In genomic region chr12:124636138-124636968, GRCh38 we compare ENCODE assay signal across 8 cellular contexts.
DNase-seq lines count a peak whose midpoint lies in the region; ATAC-seq and TF ChIP-seq lines count a peak whose summit lies in the region.

No MANE protein-coding gene starts in this region.

- no peak for TF ChIP-seq CTCF in Calu3 (IDR thresholded peaks at IDR 0.05; ENCODE audit: unreplicated experiment)
- TF ChIP-seq CTCF in nephron progenitor cell (IDR thresholded peaks at IDR 0.05) = no peak

- BruUV-seq in Calu3 (replicated peaks; lab: Mats Ljungman, UMichigan) = TSS peak; percentile 82

- H3K9me3 Mint-ChIP-seq in Calu3 (ENCODE audit: low read depth, unreplicated experiment) (peaks cover 5% of the 10 kb centered on the region), nephron progenitor cell (peaks cover 3% of the 10 kb centered on the region)
- H3K9me3 Mint-ChIP-seq in activated naive CD4-positive, alpha-beta T cell treated with anti-CD3 and anti-CD28 coated beads for 36 hours = no peaks in the 10 kb centered on the region

- H3K27me3 Mint-ChIP-seq in Calu3 (ENCODE audit: unreplicated experiment) (no peaks in the 10 kb centered on the region), nephron progenitor cell (ENCODE audit: low read depth, poor library complexity) (peaks cover 27% of the 10 kb centered on the region)
- H3K27me3 Mint-ChIP-seq in activated naive CD4-positive, alpha-beta T cell treated with anti-CD3 and anti-CD28 coated beads for 36 hours (ENCODE audit: low read depth) = no peaks in the 10 kb centered on the region

- CTCF ChIA-PET in Calu3 (lab: Charles Lee) = interaction anchor here (0.9 kb wide), 1 partner anchor 10 kb away, joined by 3 read pairs; no protein-coding TSS in a partner anchor
- CTCF ChIA-PET in activated naive CD4-positive, alpha-beta T cell treated with anti-CD3 and anti-CD28 coated beads for 36 hours (lab: Charles Lee) = interaction anchor here (1.1 kb wide), 1 partner anchor 15 kb away, joined by 3 read pairs; no protein-coding TSS in a partner anchor

- H3K27ac Mint-ChIP-seq in Calu3 (ENCODE audit: unreplicated experiment) = peak overlapping the region; percentile 21
- H3K27ac Mint-ChIP-seq in activated naive CD4-positive, alpha-beta T cell treated with anti-CD3 and anti-CD28 coated beads for 36 hours = no peak overlapping the region
- H3K27ac Mint-ChIP-seq in nephron progenitor cell = no peak overlapping the region

- intact Hi-C loops in Calu3 (cut with micrococcal nuclease; ENCODE audit: unreplicated experiment) = no loop called here
- intact Hi-C loops in activated naive CD4-positive, alpha-beta T cell treated with anti-CD3 and anti-CD28 coated beads for 36 hours (cut with micrococcal nuclease) = loop anchor here (1.0 kb wide), 6 partner anchors 27 to 183 kb away; no protein-coding TSS in a partner anchor

- H3K36me3 Mint-ChIP-seq in Calu3 (ENCODE audit: insufficient read depth, unreplicated experiment) = peaks cover 14% of the 10 kb centered on the region
- H3K36me3 Mint-ChIP-seq in activated naive CD4-positive, alpha-beta T cell treated with anti-CD3 and anti-CD28 coated beads for 36 hours (ENCODE audit: low read depth) = no peaks in the 10 kb centered on the region
- no peaks in the 10 kb centered on the region for H3K36me3 Mint-ChIP-seq in nephron progenitor cell (ENCODE audit: low read depth)

- no peak overlapping the region for H3K4me3 Mint-ChIP-seq in Calu3 (ENCODE audit: low read depth, unreplicated experiment)
- H3K4me3 Mint-ChIP-seq in activated naive CD4-positive, alpha-beta T cell treated with anti-CD3 and anti-CD28 coated beads for 36 hours = no peak overlapping the region
- H3K4me3 Mint-ChIP-seq in nephron progenitor cell = no peak overlapping the region

- ATAC-seq in HG03175 (IDR thresholded peaks at IDR 0.05; ENCODE audit: unreplicated experiment) = no peak

- peak; percentile 65 for DNase-seq in Calu3
- DNase-seq in OCI-M1 (lab: John Stamatoyannopoulos, UW) = peak; percentile 88
- DNase-seq in activated naive CD4-positive, alpha-beta T cell treated with anti-CD3 and anti-CD28 coated beads for 36 hours = peak; percentile 89
- peak; percentile 89 for DNase-seq in myocyte (ENCODE audit: low read depth)
- DNase-seq in nephron progenitor cell = no peak
- no peak for DNase-seq in putamen (ENCODE audit: low spot score)
- no peak for DNase-seq in NCI-H2029 (lab: John Stamatoyannopoulos, UW)

- H3K4me1 Mint-ChIP-seq in Calu3 (ENCODE audit: low read depth, unreplicated experiment) (peaks cover 54% of the 10 kb centered on the region), nephron progenitor cell (peaks cover 37% of the 10 kb centered on the region)
- H3K4me1 Mint-ChIP-seq in activated naive CD4-positive, alpha-beta T cell treated with anti-CD3 and anti-CD28 coated beads for 36 hours (ENCODE audit: low read depth) = peaks cover 20% of the 10 kb centered on the region

Comparison
In these comparisons a context has a peak if more than half of its experiments do, and no peak if none do; other contexts are left out.
1. DNase-seq: peak in Calu3 (single experiment), OCI-M1 (single experiment), activated naive CD4-positive, alpha-beta T cell treated with anti-CD3 and anti-CD28 coated beads for 36 hours (single experiment) and myocyte (single experiment); none in nephron progenitor cell (single experiment), putamen (single experiment) and NCI-H2029 (single experiment).